Comparison of ENCODE assay signal across 20 cellular contexts in genomic region chr11:78037056-78037455, GRCh38. TPM values are rescaled to one million over a fixed set of nuclear protein-coding genes. Genes with fewer than 3 reads are reported as not detected.
DNase-seq lines count a peak whose midpoint lies in the region; TF ChIP-seq lines count a peak whose summit lies in the region.
"Had no signal": no experiment of that assay in that cellular context is flagged by ENCODE, and none has a peak within 500 bp of the region (broad histone marks: within the 10 kb centered on the region; RNA-seq: fewer than 3 reads in every experiment).

No MANE protein-coding gene starts in this region.

- H3K27ac ChIP-seq in mucosa of rectum (ENCODE audit: low read depth in 2 of 2, low read length in 2 of 2) = peak overlapping the region; percentile 79 to 85
- H3K27ac ChIP-seq in SJCRH30 = no peak overlapping the region
- H3K27ac ChIP-seq: parathyroid adenoma, skin epidermis had no signal

- peak; percentile 37 for DNase-seq in Calu3
- peak; percentile 22 for DNase-seq in LHCN-M2 (ENCODE audit: low read depth)
- DNase-seq in NCI-H1105 treated with DMSO at 0.1 percent for 48 hours (lab: John Stamatoyannopoulos, UW) = no peak
- no peak for DNase-seq in stimulated activated naive CD4-positive, alpha-beta T cell (lab: John Stamatoyannopoulos, UW)
- DNase-seq in germinal center (ENCODE audit: low spot score) = no peak
- no peak for DNase-seq in SJCRH30
- DNase-seq: activated CD4-positive, alpha-beta T cell treated with anti-CD3 and anti-CD28 coated beads for 4 hours; activated naive CD4-positive, alpha-beta T cell treated with anti-CD3 and anti-CD28 coated beads, Interleukin-2, amount 10 ng/mL, durations not matched to agents 7 days and 5 days; effector CD8-positive, alpha-beta T cell; midbrain; NCI-H1930; NCI-H526 treated with DMSO at 0.1 percent for 48 hours had no signal

- peak overlapping the region; percentile 18 for H3K27ac Mint-ChIP-seq in Calu3 (ENCODE audit: unreplicated experiment)
- H3K27ac Mint-ChIP-seq in dendritic cell treated with granulocyte-macrophage colony-stimulating factor and Interleukin-4, amounts not matched to agents 40 ng/mL and 50 ng/mL, for 4 days = peak overlapping the region; percentile 7
- H3K27ac Mint-ChIP-seq: activated naive CD4-positive, alpha-beta T cell treated with anti-CD3 and anti-CD28 coated beads, Interleukin-2, amount 10 ng/mL, durations not matched to agents 7 days and 5 days; stimulated activated effector memory CD8-positive, alpha-beta T cell treated with anti-CD3 and anti-CD28 coated beads, Interleukin-12 subunit alpha, Interleukin-12 subunit beta, amount 100 ng/mL, for 72 hours had no signal

- H3K4me3 ChIP-seq in mucosa of rectum (ENCODE audit: low read length in 2 of 2) (no peak overlapping the region), SJCRH30 (no peak overlapping the region)
- H3K4me3 ChIP-seq: GM12878, skin epidermis had no signal

- H3K9me3 Mint-ChIP-seq in Calu3 (ENCODE audit: low read depth, unreplicated experiment) = no peaks in the 10 kb centered on the region
- H3K9me3 Mint-ChIP-seq in dendritic cell treated with granulocyte-macrophage colony-stimulating factor and Interleukin-4, amounts not matched to agents 40 ng/mL and 50 ng/mL, for 4 days = no peaks in the 10 kb centered on the region
- H3K9me3 Mint-ChIP-seq: activated naive CD4-positive, alpha-beta T cell treated with anti-CD3 and anti-CD28 coated beads, Interleukin-2, amount 10 ng/mL, durations not matched to agents 7 days and 5 days; brain; stimulated activated effector memory CD8-positive, alpha-beta T cell treated with anti-CD3 and anti-CD28 coated beads, Interleukin-12 subunit alpha, Interleukin-12 subunit beta, amount 100 ng/mL, for 72 hours had no signal

- intact Hi-C loops in Calu3 (cut with micrococcal nuclease; ENCODE audit: unreplicated experiment) = no loop called here
- intact Hi-C loops in dendritic cell treated with granulocyte-macrophage colony-stimulating factor and Interleukin-4, amounts not matched to agents 40 ng/mL and 50 ng/mL, for 4 days (cut with micrococcal nuclease) = no loop called here

- CTCF ChIA-PET in Calu3 (lab: Charles Lee) = no interaction called here

- no peak for TF ChIP-seq CTCF in Calu3 (IDR thresholded peaks at IDR 0.05; ENCODE audit: unreplicated experiment)

- no TSS peak for BruUV-seq in Calu3 (replicated peaks; lab: Mats Ljungman, UMichigan)

- no peaks in the 10 kb centered on the region for H3K9me3 ChIP-seq in mucosa of rectum (ENCODE audit: control insufficient read depth in 2 of 2, low read length in 2 of 2)
- H3K9me3 ChIP-seq in SJCRH30 (replicated peaks) = no peaks in the 10 kb centered on the region

- peak overlapping the region in 1 of 2 donors; percentile 42 for H3K9ac ChIP-seq in mucosa of rectum (ENCODE audit: low read depth in 1 of 2, low read length in 2 of 2)
- H3K9ac ChIP-seq: parathyroid adenoma had no signal

- H3K27me3 Mint-ChIP-seq in Calu3 (ENCODE audit: unreplicated experiment) = no peaks in the 10 kb centered on the region
- no peaks in the 10 kb centered on the region for H3K27me3 Mint-ChIP-seq in dendritic cell treated with granulocyte-macrophage colony-stimulating factor and Interleukin-4, amounts not matched to agents 40 ng/mL and 50 ng/mL, for 4 days
- H3K27me3 Mint-ChIP-seq: activated naive CD4-positive, alpha-beta T cell treated with anti-CD3 and anti-CD28 coated beads, Interleukin-2, amount 10 ng/mL, durations not matched to agents 7 days and 5 days; brain had no signal

- H3K27me3 ChIP-seq in mucosa of rectum (ENCODE audit: control insufficient read depth in 2 of 2, insufficient read depth in 2 of 2, low read length in 2 of 2) (no peaks in the 10 kb centered on the region), SJCRH30 (no peaks in the 10 kb centered on the region)

- peaks cover 61% of the 10 kb centered on the region for H3K4me1 Mint-ChIP-seq in Calu3 (ENCODE audit: low read depth, unreplicated experiment)
- H3K4me1 Mint-ChIP-seq in dendritic cell treated with granulocyte-macrophage colony-stimulating factor and Interleukin-4, amounts not matched to agents 40 ng/mL and 50 ng/mL, for 4 days (ENCODE audit: low read depth) = peaks cover 18% of the 10 kb centered on the region

- peaks cover 25% of the 10 kb centered on the region for H3K36me3 Mint-ChIP-seq in Calu3 (ENCODE audit: insufficient read depth, unreplicated experiment)
- no peaks in the 10 kb centered on the region for H3K36me3 Mint-ChIP-seq in dendritic cell treated with granulocyte-macrophage colony-stimulating factor and Interleukin-4, amounts not matched to agents 40 ng/mL and 50 ng/mL, for 4 days (ENCODE audit: low read depth)
- H3K36me3 Mint-ChIP-seq: activated naive CD4-positive, alpha-beta T cell treated with anti-CD3 and anti-CD28 coated beads, Interleukin-2, amount 10 ng/mL, durations not matched to agents 7 days and 5 days; brain had no signal

- H3K36me3 ChIP-seq in mucosa of rectum (ENCODE audit: control insufficient read depth in 2 of 2, insufficient read depth in 2 of 2, low read length in 2 of 2) (no peaks in the 10 kb centered on the region), SJCRH30 (no peaks in the 10 kb centered on the region)

- H3K4me1 ChIP-seq in mucosa of rectum (ENCODE audit: control insufficient read depth in 2 of 2, insufficient read depth in 2 of 2, low read length in 2 of 2) (peaks cover 29 to 35% of the 10 kb centered on the region in 2 donors), SJCRH30 (peaks cover 46% of the 10 kb centered on the region)

- no peak overlapping the region for H3K4me3 Mint-ChIP-seq in Calu3 (ENCODE audit: low read depth, unreplicated experiment)
- H3K4me3 Mint-ChIP-seq in dendritic cell treated with granulocyte-macrophage colony-stimulating factor and Interleukin-4, amounts not matched to agents 40 ng/mL and 50 ng/mL, for 4 days = no peak overlapping the region
- H3K4me3 Mint-ChIP-seq: activated naive CD4-positive, alpha-beta T cell treated with anti-CD3 and anti-CD28 coated beads, Interleukin-2, amount 10 ng/mL, durations not matched to agents 7 days and 5 days; brain; stimulated activated effector memory CD8-positive, alpha-beta T cell treated with anti-CD3 and anti-CD28 coated beads, Interleukin-12 subunit alpha, Interleukin-12 subunit beta, amount 100 ng/mL, for 72 hours had no signal

RNA-seq across cellular contexts. Expression of gene KCTD14, which starts 14.0 kb away (rescaled TPM):
- total RNA-seq in Calu3 (2022) (13.2 and 17.6 TPM in 2 replicates), LHCN-M2 (2014; rRNA removed) (1.2 and 1.9 TPM in 2 replicates)
- 1.00 TPM for polyA plus RNA-seq in LHCN-M2 (2012)
- total RNA-seq in SJCRH30 (2014; rRNA removed; shearing (Covaris generic)) = 0.15 and 0.24 TPM in 2 replicates

RNA-seq across cellular contexts. Expression of gene THRSP, which starts 26.6 kb away (rescaled TPM):
- total RNA-seq in Calu3 (2022) (not detected in 2 replicates), LHCN-M2 (2014; rRNA removed) (not detected in 2 replicates)
- polyA plus RNA-seq in LHCN-M2 (2012) = not detected
- total RNA-seq in SJCRH30 (2014; rRNA removed; shearing (Covaris generic)) = not detected in 2 replicates
- total RNA-seq: GM12878; T-helper 2 cell treated with Interferon-gamma antibody and Interleukin-4, amounts not matched to agents 100 ng/mL and 5 ng/mL, for 36 hours had no signal

RNA-seq across cellular contexts. Expression of gene INTS4, which starts 42.6 kb away (rescaled TPM):
- 35.4 and 43.9 TPM in 2 replicates for total RNA-seq in Calu3 (2022)
- total RNA-seq in LHCN-M2 (2014; rRNA removed) = 28.0 and 38.7 TPM in 2 replicates
- 16.8 TPM for polyA plus RNA-seq in LHCN-M2 (2012)
- total RNA-seq in SJCRH30 (2014; rRNA removed; shearing (Covaris generic)) = 31.6 and 33.0 TPM in 2 replicates

RNA-seq across cellular contexts. Expression of gene NDUFC2, which starts 42.6 kb away (rescaled TPM):
- 264 and 343 TPM in 2 replicates for total RNA-seq in Calu3 (2022)
- total RNA-seq in LHCN-M2 (2014; rRNA removed) = 83.7 and 96.5 TPM in 2 replicates
- 538 TPM for polyA plus RNA-seq in LHCN-M2 (2012)
- total RNA-seq in SJCRH30 (2014; rRNA removed; shearing (Covaris generic)) = 127 and 135 TPM in 2 replicates

Comparison
In these comparisons a context has a peak if more than half of its experiments do, and no peak if none do; other contexts are left out.
1. DNase-seq: peak in Calu3 (single experiment) and LHCN-M2 (single experiment); none in NCI-H1105 treated with DMSO at 0.1 percent for 48 hours (single experiment), stimulated activated naive CD4-positive, alpha-beta T cell (0 of 6), germinal center (single experiment) and SJCRH30 (0 of 2).